9 cellular contexts compared by ENCODE assay signal in the genomic region with DNA sequence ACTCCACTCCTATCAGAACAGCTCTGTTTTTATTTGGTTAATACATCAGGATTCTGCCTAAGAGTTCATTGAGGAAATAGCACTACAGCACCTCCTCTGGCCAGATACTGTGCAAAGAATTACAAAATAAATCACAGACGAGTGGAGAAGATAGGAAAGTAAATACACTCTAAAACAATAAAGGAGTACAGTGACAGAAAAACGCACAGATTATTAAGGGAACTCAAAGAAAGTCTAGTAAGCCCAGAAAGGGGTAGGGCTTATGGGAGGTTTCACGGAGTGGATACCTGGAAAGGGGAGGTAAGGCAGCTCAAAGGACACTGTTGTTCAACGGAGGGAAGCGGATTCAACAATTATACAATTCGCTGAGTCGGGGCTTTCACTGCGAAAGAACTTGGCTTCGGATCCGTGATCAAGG.
A peak's percentile ranks its signal among the peaks of the same experiment; 100 is the strongest.
DNase-seq lines count a peak whose midpoint lies in the region; FAIRE-seq and TF ChIP-seq lines count a peak whose summit lies in the region.
"Had no signal": no experiment of that assay in that cellular context is flagged by ENCODE, and none has a peak within 500 bp of the region (broad histone marks: within the 10 kb centered on the region; RNA-seq: fewer than 3 reads in every experiment).

No MANE protein-coding gene starts in this region.

- no peaks in the 10 kb centered on the region for H3K9me3 ChIP-seq in iPS-18a (ENCODE audit: control insufficient read depth, low read depth, low read length)

- H3K9ac ChIP-seq in iPS-18a (ENCODE audit: low read length): peak overlapping the region; percentile 30

- peak overlapping the region; percentile 85 for H3K4me3 ChIP-seq in iPS-18a (ENCODE audit: low read length)
- H3K4me3 ChIP-seq in skin epidermis: peak overlapping the region; percentile 50 to 81 (median 69)

- peaks cover 3% of the 10 kb centered on the region for H3K4me1 ChIP-seq in iPS-18a (ENCODE audit: control insufficient read depth, low read depth, low read length)

- peaks cover 56% of the 10 kb centered on the region for H3K27me3 ChIP-seq in iPS-18a (ENCODE audit: control insufficient read depth, insufficient read depth, low read length)

- H3K27ac ChIP-seq in iPS-18a (ENCODE audit: low read length) (no peak overlapping the region), skin epidermis (peak overlapping the region; percentile 79 to 98 (median 95))

- POLR2A ChIA-PET in HEK293T (lab: Yijun Ruan, JAX): interaction anchor here (0.7 to 1.9 kb wide), 7 partner anchors 8 to 92 kb away, joined by 3 to 7 read pairs (median 4); a partner anchor contains a TSS

- H3K36me3 ChIP-seq in iPS-18a (ENCODE audit: control insufficient read depth, low read depth, low read length): no peaks in the 10 kb centered on the region

- peak; percentile 59 for DNase-seq in NCI-H1105 treated with DMSO at 0.1 percent for 48 hours (lab: John Stamatoyannopoulos, UW)
- no peak for DNase-seq in NCI-H1105 (lab: John Stamatoyannopoulos, UW)
- peak; percentile 45 for DNase-seq in HEK293T (ENCODE audit: extremely low spot score)
- peak; percentile 39 for DNase-seq in NCI-H226
- peak; percentile 49 for DNase-seq in astrocyte of the hippocampus (ENCODE audit: low read depth, low spot score)
- no peak for DNase-seq in HTR-8/SVneo (ENCODE audit: insufficient read length, low spot score)

- no peak for FAIRE-seq in HTR-8/SVneo (lab: Jason Lieb, UNC)
- FAIRE-seq: A204.1 had no signal

- CTCF ChIA-PET in HEK293T (lab: Yijun Ruan, JAX): interaction anchor here (0.5 to 2.9 kb wide), 15 partner anchors 8 to 421 kb away, joined by 3 to 10 read pairs (median 3); a partner anchor contains a TSS

TF ChIP-seq in HEK293T, 16 proteins besides CTCF, POLR2A, EP300 and RAD21:
- TF ChIP-seq FOXA1 (IDR thresholded peaks at IDR 0.05) (no peak), L3MBTL2 (conservative IDR thresholded peaks at IDR 0.05) (no peak), FOXK2 (IDR thresholded peaks at IDR 0.05) (no peak), HDGF (IDR thresholded peaks at IDR 0.05; ENCODE audit: borderline replicate concordance) (no peak), ELF4 (IDR thresholded peaks at IDR 0.05) (no peak)
TF ChIP-seq in HEK293T: peak in this region for 0.

Comparison
In these comparisons a context has a peak if more than half of its experiments do, and no peak if none do; other contexts are left out.
1. DNase-seq: peak in NCI-H1105 treated with DMSO at 0.1 percent for 48 hours (single experiment), HEK293T (single experiment), NCI-H226 (single experiment) and astrocyte of the hippocampus (single experiment); none in NCI-H1105 (single experiment) and HTR-8/SVneo (single experiment).